ENCODE assay signal across 12 cellular contexts in genomic region chr10:96858706-96859050, GRCh38.
"Had no signal": no experiment of that assay in that cellular context is flagged by ENCODE, and none has a peak within 500 bp of the region (broad histone marks: within the 10 kb centered on the region; RNA-seq: fewer than 3 reads in every experiment).

No MANE protein-coding gene starts in this region.

- H3K27ac Mint-ChIP-seq: T-helper 17 cell, WTC11 had no signal

- H3K27me3 Mint-ChIP-seq: activated naive CD8-positive, alpha-beta T cell; T-helper 17 cell had no signal

- ATAC-seq: heart right ventricle, T-helper 17 cell, WTC11 had no signal

- DNase-seq: activated CD4-positive, alpha-beta T cell treated with anti-CD3 and anti-CD28 coated beads for 48 hours; activated effector memory CD4-positive, alpha-beta T cell treated with Interleukin-2 at 50 U/mL for 16 hours; anterior cingulate cortex; foreskin melanocyte; heart right ventricle; islet precursor cell; left ventricle myocardium inferior; stimulated activated CD4-positive, alpha-beta T cell treated with anti-CD3 and anti-CD28 coated beads, Interleukin-4, amount 100 ng/mL, for 1 hour; T-helper 17 cell; tibial artery had no signal

- H3K4me3 Mint-ChIP-seq: activated naive CD8-positive, alpha-beta T cell; T-helper 17 cell; WTC11 had no signal

- H3K9me3 Mint-ChIP-seq: WTC11 had no signal
